ENCODE assay signal across 2 cellular contexts in the genomic region with DNA sequence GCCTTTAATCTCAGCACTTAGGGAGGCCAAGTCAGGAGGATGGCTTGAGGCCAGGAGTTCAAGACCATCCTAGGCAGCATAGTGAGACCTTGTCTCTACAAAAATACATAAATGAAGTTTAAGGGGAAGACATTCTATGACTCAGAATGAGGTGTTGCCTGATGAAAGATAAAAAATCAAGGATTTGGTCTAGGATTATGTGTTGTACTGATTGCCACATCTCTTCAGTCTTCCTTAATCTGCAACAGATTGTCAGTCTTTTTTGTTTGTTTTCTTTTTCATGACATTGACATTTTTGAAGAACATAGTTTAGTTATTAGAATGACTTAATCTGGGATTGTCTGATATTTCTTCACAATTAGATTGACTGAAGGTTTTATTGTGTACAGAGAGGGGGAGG.
TF ChIP-seq lines count a peak whose summit lies in the region.

No MANE protein-coding gene starts in this region.

TF ChIP-seq in liver, 16 proteins besides CTCF, POLR2A, EP300 and RAD21:
- no peak for TF ChIP-seq JUND (IDR thresholded peaks at IDR 0.05)
- TF ChIP-seq HNF4A (conservative IDR thresholded peaks at IDR 0.05): no peak
- no peak for TF ChIP-seq GABPA (IDR thresholded peaks at IDR 0.05 in 1 of 2, conservative IDR thresholded peaks at IDR 0.05 in 1 of 2)
- no peak for TF ChIP-seq YY1 (IDR thresholded peaks at IDR 0.05)
- TF ChIP-seq EGR1 (IDR thresholded peaks at IDR 0.05; ENCODE audit: low read depth in 2 of 2): no peak
- TF ChIP-seq, protein P1, sequence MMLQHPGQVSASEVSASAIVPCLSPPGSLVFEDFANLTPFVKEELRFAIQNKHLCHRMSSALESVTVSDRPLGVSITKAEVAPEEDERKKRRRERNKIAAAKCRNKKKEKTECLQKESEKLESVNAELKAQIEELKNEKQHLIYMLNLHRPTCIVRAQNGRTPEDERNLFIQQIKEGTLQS (IDR thresholded peaks at IDR 0.05): no peak
- no peak for TF ChIP-seq TAF1 (conservative IDR thresholded peaks at IDR 0.05)
- TF ChIP-seq NR2F2 (IDR thresholded peaks at IDR 0.05): no peak
- TF ChIP-seq, protein P2, sequence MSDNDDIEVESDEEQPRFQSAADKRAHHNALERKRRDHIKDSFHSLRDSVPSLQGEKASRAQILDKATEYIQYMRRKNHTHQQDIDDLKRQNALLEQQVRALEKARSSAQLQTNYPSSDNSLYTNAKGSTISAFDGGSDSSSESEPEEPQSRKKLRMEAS (IDR thresholded peaks at IDR 0.05): no peak
- TF ChIP-seq FOXA2 (IDR thresholded peaks at IDR 0.05): no peak
- TF ChIP-seq, protein P3, sequence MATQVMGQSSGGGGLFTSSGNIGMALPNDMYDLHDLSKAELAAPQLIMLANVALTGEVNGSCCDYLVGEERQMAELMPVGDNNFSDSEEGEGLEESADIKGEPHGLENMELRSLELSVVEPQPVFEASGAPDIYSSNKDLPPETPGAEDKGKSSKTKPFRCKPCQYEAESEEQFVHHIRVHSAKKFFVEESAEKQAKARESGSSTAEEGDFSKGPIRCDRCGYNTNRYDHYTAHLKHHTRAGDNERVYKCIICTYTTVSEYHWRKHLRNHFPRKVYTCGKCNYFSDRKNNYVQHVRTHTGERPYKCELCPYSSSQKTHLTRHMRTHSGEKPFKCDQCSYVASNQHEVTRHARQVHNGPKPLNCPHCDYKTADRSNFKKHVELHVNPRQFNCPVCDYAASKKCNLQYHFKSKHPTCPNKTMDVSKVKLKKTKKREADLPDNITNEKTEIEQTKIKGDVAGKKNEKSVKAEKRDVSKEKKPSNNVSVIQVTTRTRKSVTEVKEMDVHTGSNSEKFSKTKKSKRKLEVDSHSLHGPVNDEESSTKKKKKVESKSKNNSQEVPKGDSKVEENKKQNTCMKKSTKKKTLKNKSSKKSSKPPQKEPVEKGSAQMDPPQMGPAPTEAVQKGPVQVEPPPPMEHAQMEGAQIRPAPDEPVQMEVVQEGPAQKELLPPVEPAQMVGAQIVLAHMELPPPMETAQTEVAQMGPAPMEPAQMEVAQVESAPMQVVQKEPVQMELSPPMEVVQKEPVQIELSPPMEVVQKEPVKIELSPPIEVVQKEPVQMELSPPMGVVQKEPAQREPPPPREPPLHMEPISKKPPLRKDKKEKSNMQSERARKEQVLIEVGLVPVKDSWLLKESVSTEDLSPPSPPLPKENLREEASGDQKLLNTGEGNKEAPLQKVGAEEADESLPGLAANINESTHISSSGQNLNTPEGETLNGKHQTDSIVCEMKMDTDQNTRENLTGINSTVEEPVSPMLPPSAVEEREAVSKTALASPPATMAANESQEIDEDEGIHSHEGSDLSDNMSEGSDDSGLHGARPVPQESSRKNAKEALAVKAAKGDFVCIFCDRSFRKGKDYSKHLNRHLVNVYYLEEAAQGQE (IDR thresholded peaks at IDR 0.05): no peak
- no peak for TF ChIP-seq HNF4G (IDR thresholded peaks at IDR 0.05)
- no peak for TF ChIP-seq SP1 (IDR thresholded peaks at IDR 0.05)
TF ChIP-seq in liver: peak in this region for 0.

TF ChIP-seq in HepG2, 621 proteins besides CTCF, POLR2A, EP300 and RAD21:
- TF ChIP-seq ZFY (CRISPR knock-in tag; IDR thresholded peaks at IDR 0.05) (no peak), BHLHE40 (IDR thresholded peaks at IDR 0.05; ENCODE audit: low read length) (no peak), SALL2 (CRISPR knock-in tag; IDR thresholded peaks at IDR 0.05) (no peak), SOX13 (IDR thresholded peaks at IDR 0.05) (no peak), SOX13 (CRISPR knock-in tag; conservative IDR thresholded peaks at IDR 0.05 in 1 of 2, IDR thresholded peaks at IDR 0.05 in 1 of 2) (no peak), PLRG1 (conservative IDR thresholded peaks at IDR 0.05) (no peak), RAD51 (IDR thresholded peaks at IDR 0.05; ENCODE audit: borderline replicate concordance) (no peak)
